Comparison of ENCODE assay signal across 20 cellular contexts in genomic region chr1:57536749-57537423, GRCh38.
DNase-seq lines count a peak whose midpoint lies in the region; ATAC-seq and TF ChIP-seq lines count a peak whose summit lies in the region.
"Had no signal": no experiment of that assay in that cellular context is flagged by ENCODE, and none has a peak within 500 bp of the region (broad histone marks: within the 10 kb centered on the region; RNA-seq: fewer than 3 reads in every experiment).

No MANE protein-coding gene starts in this region.

- H3K27ac ChIP-seq in right atrium auricular region, result no peak overlapping the region
- H3K27ac ChIP-seq in neural progenitor cell, result no peak overlapping the region
- H3K27ac ChIP-seq: 22Rv1, BLaER1, C4-2B had no signal

- H2AFZ ChIP-seq in neural progenitor cell (replicated peaks), result no peak overlapping the region

- H3K27ac Mint-ChIP-seq in neural progenitor cell (peak overlapping the region; percentile 21), nephron progenitor cell (no peak overlapping the region)
- H3K27ac Mint-ChIP-seq: B cell; CD8-positive, alpha-beta T cell; HFFc6 had no signal

- H3K27me3 ChIP-seq in right atrium auricular region (no peaks in the 10 kb centered on the region), neural progenitor cell (no peaks in the 10 kb centered on the region)
- H3K27me3 ChIP-seq: BLaER1 had no signal

- TF ChIP-seq CTCF in right atrium auricular region (IDR thresholded peaks at IDR 0.05) (no peak), neural progenitor cell (IDR thresholded peaks at IDR 0.05) (no peak), nephron progenitor cell (IDR thresholded peaks at IDR 0.05) (no peak)

- H3K27me3 Mint-ChIP-seq in neural progenitor cell (ENCODE audit: insufficient read depth, low read depth) (no peaks in the 10 kb centered on the region), nephron progenitor cell (ENCODE audit: low read depth, poor library complexity) (peaks cover 4% of the 10 kb centered on the region)
- H3K27me3 Mint-ChIP-seq: B cell; CD4-positive, CD25-positive, alpha-beta regulatory T cell had no signal

- intact Hi-C loops in left ventricle myocardium superior (cut with micrococcal nuclease), result no loop called here

- H3K36me3 Mint-ChIP-seq in neural progenitor cell, result no peaks in the 10 kb centered on the region
- H3K36me3 Mint-ChIP-seq in nephron progenitor cell (ENCODE audit: low read depth), result no peaks in the 10 kb centered on the region
- H3K36me3 Mint-ChIP-seq: CD4-positive, CD25-positive, alpha-beta regulatory T cell; CD8-positive, alpha-beta T cell had no signal

- H3K36me3 ChIP-seq in right atrium auricular region (no peaks in the 10 kb centered on the region), neural progenitor cell (no peaks in the 10 kb centered on the region)
- H3K36me3 ChIP-seq: BLaER1, HAP-1 had no signal

- H3K79me2 ChIP-seq in neural progenitor cell (ENCODE audit: low read depth), result no peaks in the 10 kb centered on the region

- H3K9me3 Mint-ChIP-seq in neural progenitor cell (peaks cover 4% of the 10 kb centered on the region), nephron progenitor cell (no peaks in the 10 kb centered on the region)
- H3K9me3 Mint-ChIP-seq: CD8-positive, alpha-beta T cell had no signal

- no peaks in the 10 kb centered on the region for H3F3A ChIP-seq in neural progenitor cell (ENCODE audit: low read depth)

- H3K4me3 Mint-ChIP-seq in neural progenitor cell (no peak overlapping the region), nephron progenitor cell (no peak overlapping the region)
- H3K4me3 Mint-ChIP-seq: B cell; CD4-positive, CD25-positive, alpha-beta regulatory T cell; CD8-positive, alpha-beta T cell; HFFc6 had no signal

- ATAC-seq in left ventricle myocardium superior (peak; percentile 23), GM21717 (IDR thresholded peaks at IDR 0.05; ENCODE audit: unreplicated experiment) (no peak), HG03095 (IDR thresholded peaks at IDR 0.05; ENCODE audit: unreplicated experiment) (no peak)
- ATAC-seq: CD8-positive, alpha-beta T cell had no signal

- H3K9me3 ChIP-seq in right atrium auricular region, result no peaks in the 10 kb centered on the region
- H3K9me3 ChIP-seq in neural progenitor cell (ENCODE audit: low read depth), result no peaks in the 10 kb centered on the region
- H3K9me3 ChIP-seq: BLaER1, Caco-2, HAP-1 had no signal

- DNase-seq in left ventricle myocardium superior (no peak), right atrium auricular region (ENCODE audit: low spot score) (no peak), astrocyte of the hippocampus (ENCODE audit: low read depth, low spot score) (peak; percentile 18), neural progenitor cell (ENCODE audit: low spot score) (no peak), renal cortical epithelial cell (ENCODE audit: low read depth) (peak; percentile 5), nephron progenitor cell (no peak)
- DNase-seq: Caco-2; CD4-positive, CD25-positive, alpha-beta regulatory T cell; CD8-positive, alpha-beta T cell; DMS153; DND-41; GOT3; HFFc6 had no signal

- H3K4me2 ChIP-seq in neural progenitor cell, result no peak overlapping the region
- H3K4me2 ChIP-seq: BLaER1 had no signal

- peaks cover 7% of the 10 kb centered on the region for H3K4me1 Mint-ChIP-seq in neural progenitor cell
- peaks cover 6% of the 10 kb centered on the region for H3K4me1 Mint-ChIP-seq in nephron progenitor cell
- H3K4me1 Mint-ChIP-seq: B cell; CD4-positive, CD25-positive, alpha-beta regulatory T cell had no signal

- H3K4me1 ChIP-seq in right atrium auricular region (no peaks in the 10 kb centered on the region), neural progenitor cell (no peaks in the 10 kb centered on the region)
- H3K4me1 ChIP-seq: BLaER1, Caco-2, HAP-1 had no signal

- no peaks in the 10 kb centered on the region for H4K20me1 ChIP-seq in neural progenitor cell (ENCODE audit: low read depth)
- H4K20me1 ChIP-seq: BLaER1 had no signal

- no peak overlapping the region for H3K9ac ChIP-seq in neural progenitor cell
- H3K9ac ChIP-seq: BLaER1 had no signal

- H3K4me3 ChIP-seq in right atrium auricular region, result no peak overlapping the region
- no peak overlapping the region for H3K4me3 ChIP-seq in neural progenitor cell
- H3K4me3 ChIP-seq: BLaER1, HAP-1 had no signal

Comparison
In these comparisons a context has a peak if more than half of its experiments do, and no peak if none do; other contexts are left out.
1. DNase-seq: peak in astrocyte of the hippocampus (single experiment) and renal cortical epithelial cell (single experiment); none in left ventricle myocardium superior (single experiment), right atrium auricular region (single experiment), neural progenitor cell (single experiment) and nephron progenitor cell (single experiment).